In the genomic region with DNA sequence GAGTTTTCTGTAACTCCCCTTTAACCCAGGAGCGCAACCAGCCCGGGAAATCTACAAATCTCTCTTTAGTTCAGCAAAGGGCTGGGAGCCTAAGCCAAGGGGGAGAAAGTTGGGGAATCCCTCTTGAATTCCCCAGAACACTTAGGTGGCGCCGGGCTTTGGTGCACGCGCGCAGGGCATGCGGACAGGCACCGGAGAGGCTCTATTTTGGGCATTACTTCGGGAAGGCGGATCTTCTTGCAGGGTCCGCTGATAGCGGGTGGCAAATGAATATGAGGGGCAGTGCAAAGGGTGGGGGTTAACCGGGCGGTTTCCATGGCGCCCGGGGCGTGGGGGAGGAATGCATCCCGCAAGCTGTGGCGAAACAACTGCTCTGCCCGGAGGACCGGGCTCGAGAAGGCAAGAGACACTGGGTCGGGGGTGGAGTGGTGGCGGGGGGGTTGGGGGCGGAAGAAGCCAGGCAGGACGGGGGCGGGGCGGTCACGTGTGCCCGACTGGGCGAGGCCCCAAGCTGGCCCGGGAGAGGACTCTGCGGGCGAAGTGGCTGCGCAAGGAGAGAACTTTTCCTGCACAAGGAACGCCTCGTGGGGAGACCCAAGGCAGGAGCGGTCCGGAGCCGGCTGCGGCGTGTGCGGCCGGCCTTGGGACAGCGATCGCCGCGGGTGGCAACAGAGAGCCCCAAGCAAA, we compare ENCODE assay signal across 1 cellular context.
TF ChIP-seq lines count a peak whose summit lies in the region.

A gene with protein sequence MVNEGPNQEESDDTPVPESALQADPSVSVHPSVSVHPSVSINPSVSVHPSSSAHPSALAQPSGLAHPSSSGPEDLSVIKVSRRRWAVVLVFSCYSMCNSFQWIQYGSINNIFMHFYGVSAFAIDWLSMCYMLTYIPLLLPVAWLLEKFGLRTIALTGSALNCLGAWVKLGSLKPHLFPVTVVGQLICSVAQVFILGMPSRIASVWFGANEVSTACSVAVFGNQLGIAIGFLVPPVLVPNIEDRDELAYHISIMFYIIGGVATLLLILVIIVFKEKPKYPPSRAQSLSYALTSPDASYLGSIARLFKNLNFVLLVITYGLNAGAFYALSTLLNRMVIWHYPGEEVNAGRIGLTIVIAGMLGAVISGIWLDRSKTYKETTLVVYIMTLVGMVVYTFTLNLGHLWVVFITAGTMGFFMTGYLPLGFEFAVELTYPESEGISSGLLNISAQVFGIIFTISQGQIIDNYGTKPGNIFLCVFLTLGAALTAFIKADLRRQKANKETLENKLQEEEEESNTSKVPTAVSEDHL (plus strand): TSS at position 522 of the 687 bp plus-strand sequence. CDS start 353 bp downstream, outside the sequence.

TF ChIP-seq in HepG2, 621 proteins besides CTCF, POLR2A, EP300 and RAD21 (continued from another document and continues in another):
- TF ChIP-seq, protein P1, sequence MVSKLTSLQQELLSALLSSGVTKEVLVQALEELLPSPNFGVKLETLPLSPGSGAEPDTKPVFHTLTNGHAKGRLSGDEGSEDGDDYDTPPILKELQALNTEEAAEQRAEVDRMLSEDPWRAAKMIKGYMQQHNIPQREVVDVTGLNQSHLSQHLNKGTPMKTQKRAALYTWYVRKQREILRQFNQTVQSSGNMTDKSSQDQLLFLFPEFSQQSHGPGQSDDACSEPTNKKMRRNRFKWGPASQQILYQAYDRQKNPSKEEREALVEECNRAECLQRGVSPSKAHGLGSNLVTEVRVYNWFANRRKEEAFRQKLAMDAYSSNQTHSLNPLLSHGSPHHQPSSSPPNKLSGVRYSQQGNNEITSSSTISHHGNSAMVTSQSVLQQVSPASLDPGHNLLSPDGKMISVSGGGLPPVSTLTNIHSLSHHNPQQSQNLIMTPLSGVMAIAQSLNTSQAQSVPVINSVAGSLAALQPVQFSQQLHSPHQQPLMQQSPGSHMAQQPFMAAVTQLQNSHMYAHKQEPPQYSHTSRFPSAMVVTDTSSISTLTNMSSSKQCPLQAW (CRISPR knock-in tag; IDR thresholded peaks at IDR 0.05), result no peak
- TF ChIP-seq FOXA3 (CRISPR knock-in tag; IDR thresholded peaks at IDR 0.05) (no peak), SP5 (CRISPR knock-in tag; IDR thresholded peaks at IDR 0.05; ENCODE audit: borderline replicate concordance, low read depth) (no peak), ZNF205 (CRISPR knock-in tag; IDR thresholded peaks at IDR 0.05) (no peak), ZNF143 (CRISPR knock-in tag; IDR thresholded peaks at IDR 0.05) (no peak), RFX3 (CRISPR knock-in tag; IDR thresholded peaks at IDR 0.05) (no peak; the same call in 1 of the 2 replicates), CEBPZ (IDR thresholded peaks at IDR 0.05; ENCODE audit: low read length) (no peak), ZNF30 (CRISPR knock-in tag; IDR thresholded peaks at IDR 0.05) (no peak), MTA1 (CRISPR knock-in tag; IDR thresholded peaks at IDR 0.05; ENCODE audit: borderline replicate concordance) (0 out of 2 replicates have a peak, but pooled peaks have one; percentile 36), NBN (conservative IDR thresholded peaks at IDR 0.05) (no peak), ZNF747 (CRISPR knock-in tag; IDR thresholded peaks at IDR 0.05; ENCODE audit: borderline replicate concordance) (no peak), ZNF441 (CRISPR knock-in tag; IDR thresholded peaks at IDR 0.05; ENCODE audit: borderline replicate concordance) (0 out of 2 replicates have a peak, but pooled peaks have one; percentile 8), ARHGAP35 (CRISPR knock-in tag; IDR thresholded peaks at IDR 0.05; ENCODE audit: borderline replicate concordance) (no peak), ZNF263 (CRISPR knock-in tag; IDR thresholded peaks at IDR 0.05) (peak; percentile 25; the same call in 1 of the 2 replicates), NAIF1 (CRISPR knock-in tag; IDR thresholded peaks at IDR 0.05; ENCODE audit: borderline replicate concordance) (no peak), NFE2 (CRISPR knock-in tag; IDR thresholded peaks at IDR 0.05) (no peak), CCAR2 (optimal IDR thresholded peaks at IDR 0.05; ENCODE audit: low read depth, low read length) (no peak), KMT2B (CRISPR knock-in tag; IDR thresholded peaks at IDR 0.05) (0 out of 2 replicates have a peak, but pooled peaks have one; percentile 13), ZNF766 (CRISPR knock-in tag; IDR thresholded peaks at IDR 0.05; ENCODE audit: borderline replicate concordance) (no peak), PAXIP1 (CRISPR knock-in tag; conservative IDR thresholded peaks at IDR 0.05) (0 out of 2 replicates have a peak, but pooled peaks have one; percentile 13), ZNF574 (CRISPR knock-in tag; IDR thresholded peaks at IDR 0.05) (no peak), ZNF792 (CRISPR knock-in tag; IDR thresholded peaks at IDR 0.05) (no peak), MLXIP (CRISPR knock-in tag; IDR thresholded peaks at IDR 0.05; ENCODE audit: borderline replicate concordance) (no peak), ARNTL (CRISPR knock-in tag; IDR thresholded peaks at IDR 0.05) (peak; percentile 29; the same call in 1 of the 2 replicates), HNRNPLL (IDR thresholded peaks at IDR 0.05; ENCODE audit: low read depth, low read length, poor library complexity, severe bottlenecking) (peak; percentile 93)
- TF ChIP-seq, protein P2, sequence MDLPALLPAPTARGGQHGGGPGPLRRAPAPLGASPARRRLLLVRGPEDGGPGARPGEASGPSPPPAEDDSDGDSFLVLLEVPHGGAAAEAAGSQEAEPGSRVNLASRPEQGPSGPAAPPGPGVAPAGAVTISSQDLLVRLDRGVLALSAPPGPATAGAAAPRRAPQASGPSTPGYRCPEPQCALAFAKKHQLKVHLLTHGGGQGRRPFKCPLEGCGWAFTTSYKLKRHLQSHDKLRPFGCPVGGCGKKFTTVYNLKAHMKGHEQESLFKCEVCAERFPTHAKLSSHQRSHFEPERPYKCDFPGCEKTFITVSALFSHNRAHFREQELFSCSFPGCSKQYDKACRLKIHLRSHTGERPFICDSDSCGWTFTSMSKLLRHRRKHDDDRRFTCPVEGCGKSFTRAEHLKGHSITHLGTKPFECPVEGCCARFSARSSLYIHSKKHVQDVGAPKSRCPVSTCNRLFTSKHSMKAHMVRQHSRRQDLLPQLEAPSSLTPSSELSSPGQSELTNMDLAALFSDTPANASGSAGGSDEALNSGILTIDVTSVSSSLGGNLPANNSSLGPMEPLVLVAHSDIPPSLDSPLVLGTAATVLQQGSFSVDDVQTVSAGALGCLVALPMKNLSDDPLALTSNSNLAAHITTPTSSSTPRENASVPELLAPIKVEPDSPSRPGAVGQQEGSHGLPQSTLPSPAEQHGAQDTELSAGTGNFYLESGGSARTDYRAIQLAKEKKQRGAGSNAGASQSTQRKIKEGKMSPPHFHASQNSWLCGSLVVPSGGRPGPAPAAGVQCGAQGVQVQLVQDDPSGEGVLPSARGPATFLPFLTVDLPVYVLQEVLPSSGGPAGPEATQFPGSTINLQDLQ (CRISPR knock-in tag; IDR thresholded peaks at IDR 0.05), result 0 out of 2 replicates have a peak, but pooled peaks have one; percentile 54
- TF ChIP-seq, protein P3, sequence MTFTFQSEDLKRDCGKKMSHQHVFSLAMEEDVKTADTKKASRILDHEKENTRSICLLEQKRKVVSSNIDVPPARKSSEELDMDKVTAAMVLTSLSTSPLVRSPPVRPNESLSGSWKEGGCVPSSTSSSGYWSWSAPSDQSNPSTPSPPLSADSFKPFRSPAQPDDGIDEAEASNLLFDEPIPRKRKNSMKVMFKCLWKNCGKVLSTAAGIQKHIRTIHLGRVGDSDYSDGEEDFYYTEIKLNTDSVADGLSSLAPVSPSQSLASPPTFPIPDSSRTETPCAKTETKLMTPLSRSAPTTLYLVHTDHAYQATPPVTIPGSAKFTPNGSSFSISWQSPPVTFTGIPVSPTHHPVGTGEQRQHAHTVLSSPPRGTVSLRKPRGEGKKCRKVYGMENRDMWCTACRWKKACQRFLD (CRISPR knock-in tag; IDR thresholded peaks at IDR 0.05; ENCODE audit: borderline replicate concordance), result no peak
- TF ChIP-seq, protein P4, sequence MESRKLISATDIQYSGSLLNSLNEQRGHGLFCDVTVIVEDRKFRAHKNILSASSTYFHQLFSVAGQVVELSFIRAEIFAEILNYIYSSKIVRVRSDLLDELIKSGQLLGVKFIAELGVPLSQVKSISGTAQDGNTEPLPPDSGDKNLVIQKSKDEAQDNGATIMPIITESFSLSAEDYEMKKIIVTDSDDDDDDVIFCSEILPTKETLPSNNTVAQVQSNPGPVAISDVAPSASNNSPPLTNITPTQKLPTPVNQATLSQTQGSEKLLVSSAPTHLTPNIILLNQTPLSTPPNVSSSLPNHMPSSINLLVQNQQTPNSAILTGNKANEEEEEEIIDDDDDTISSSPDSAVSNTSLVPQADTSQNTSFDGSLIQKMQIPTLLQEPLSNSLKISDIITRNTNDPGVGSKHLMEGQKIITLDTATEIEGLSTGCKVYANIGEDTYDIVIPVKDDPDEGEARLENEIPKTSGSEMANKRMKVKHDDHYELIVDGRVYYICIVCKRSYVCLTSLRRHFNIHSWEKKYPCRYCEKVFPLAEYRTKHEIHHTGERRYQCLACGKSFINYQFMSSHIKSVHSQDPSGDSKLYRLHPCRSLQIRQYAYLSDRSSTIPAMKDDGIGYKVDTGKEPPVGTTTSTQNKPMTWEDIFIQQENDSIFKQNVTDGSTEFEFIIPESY (CRISPR knock-in tag; IDR thresholded peaks at IDR 0.05), result no peak
